In the genomic region with DNA sequence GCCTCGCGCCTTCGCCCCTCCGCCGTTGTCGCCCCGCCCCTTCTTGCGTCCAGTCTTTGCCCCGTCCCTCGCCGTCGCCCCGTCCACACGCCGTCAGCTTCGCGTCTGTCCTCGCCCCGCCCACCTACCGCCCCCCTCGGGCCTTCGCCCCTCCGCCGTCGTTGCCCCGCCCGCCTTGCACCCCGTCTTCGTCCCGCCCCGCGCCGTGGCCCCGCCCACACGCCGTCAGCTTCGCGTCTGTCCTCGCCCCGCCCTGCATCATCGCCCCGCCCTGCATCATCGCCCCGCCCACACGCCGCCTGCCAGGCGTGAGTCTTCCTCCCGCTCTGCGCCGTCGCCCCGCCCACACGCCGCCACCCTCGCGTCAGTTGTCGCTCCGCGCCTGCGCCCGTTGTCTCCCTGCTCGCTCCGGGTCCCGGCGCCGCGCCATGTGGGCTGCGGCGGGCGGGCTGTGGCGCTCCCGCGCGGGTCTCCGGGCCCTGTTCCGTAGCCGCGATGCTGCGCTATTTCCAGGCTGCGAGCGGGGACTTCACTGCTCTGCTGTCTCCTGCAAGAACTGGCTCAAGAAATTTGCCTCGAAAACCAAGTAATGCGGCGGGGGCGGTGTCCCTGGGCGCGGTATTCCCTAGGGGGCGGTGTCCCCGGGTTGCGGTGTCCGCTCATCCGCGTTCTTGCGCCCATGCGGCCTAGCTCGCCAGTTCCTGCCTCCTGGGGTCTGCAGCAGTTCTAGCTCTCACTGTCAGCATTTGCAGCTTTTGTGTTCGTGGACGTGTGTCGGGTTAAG, we compare ENCODE assay signal across 8 cellular contexts. TPM values are rescaled to one million over a fixed set of nuclear protein-coding genes. Genes with fewer than 3 reads are reported as not detected.
DNase-seq lines count a peak whose midpoint lies in the region; ATAC-seq and TF ChIP-seq lines count a peak whose summit lies in the region.

A gene with protein sequence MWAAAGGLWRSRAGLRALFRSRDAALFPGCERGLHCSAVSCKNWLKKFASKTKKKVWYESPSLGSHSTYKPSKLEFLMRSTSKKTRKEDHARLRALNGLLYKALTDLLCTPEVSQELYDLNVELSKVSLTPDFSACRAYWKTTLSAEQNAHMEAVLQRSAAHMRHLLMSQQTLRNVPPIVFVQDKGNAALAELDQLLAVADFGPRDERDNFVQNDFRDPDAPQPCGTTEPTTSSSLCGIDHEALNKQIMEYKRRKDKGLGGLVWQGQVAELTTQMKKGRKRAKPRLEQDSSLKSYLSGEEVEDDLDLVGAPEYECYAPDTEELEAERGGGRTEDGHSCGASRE (plus strand): TSS at position 367 of the 784 bp plus-strand sequence. CDS start 62 bp downstream, at position 429.

- H3K4me1 Mint-ChIP-seq in activated naive CD4-positive, alpha-beta T cell treated with anti-CD3 and anti-CD28 coated beads, Interleukin-2, amount 50 U/mL, for 24 hours, result peaks cover 25% of the 10 kb centered on the region

- peak within 1 kb of the TSS; percentile 81 for H3K9ac ChIP-seq in SK-N-SH

- peak within 1 kb of the TSS; percentile 92 for H3K4me3 Mint-ChIP-seq in activated naive CD4-positive, alpha-beta T cell treated with anti-CD3 and anti-CD28 coated beads, Interleukin-2, amount 50 U/mL, for 24 hours

- ATAC-seq in HG02588 (IDR thresholded peaks at IDR 0.05; ENCODE audit: unreplicated experiment) (peak; percentile 74), thoracic aorta (ENCODE audit: insufficient number of reproducible peaks, low FRiP score, low read depth) (peak; percentile 99)

- H3K4me3 ChIP-seq in SK-N-SH (ENCODE audit: low read depth in 2 of 2, low read length in 1 of 2) (peak within 1 kb of the TSS; percentile 77 to 84), osteoblast (ENCODE audit: insufficient read depth, low read length) (peak within 1 kb of the TSS; percentile 99), thoracic aorta (peak within 1 kb of the TSS; percentile 92)

- H3K27ac ChIP-seq in SK-N-SH (ENCODE audit: low read depth in 2 of 2, low read length in 1 of 2) (peak within 1 kb of the TSS; percentile 78 to 79), osteoblast (ENCODE audit: low read depth, low read length) (peak within 1 kb of the TSS; percentile 90), thoracic aorta (peak within 1 kb of the TSS; percentile 75 to 80)

- peaks cover 0 to 14% of the 10 kb centered on the region in 2 experiments; a peak in 1 of 4 replicates for H3K4me1 ChIP-seq in SK-N-SH (ENCODE audit: control insufficient read depth in 1 of 2, insufficient read depth in 2 of 2, low read depth in 1 of 2, low read length in 1 of 2)
- H3K4me1 ChIP-seq in osteoblast (ENCODE audit: insufficient read depth, low read length), result peaks cover 14% of the 10 kb centered on the region
- H3K4me1 ChIP-seq in thoracic aorta (ENCODE audit: control insufficient read depth in 1 of 2, low read depth in 2 of 2), result peaks cover 0 to 11% of the 10 kb centered on the region in 2 donors

- TF ChIP-seq EP300 in SK-N-SH (IDR thresholded peaks at IDR 0.05; ENCODE audit: borderline replicate concordance in 1 of 2, low read depth in 1 of 2, low read length in 1 of 2), result no peak

- POLR2A ChIA-PET in GM10248 (lab: Yijun Ruan, JAX), result interaction anchor here (0.5 to 1.4 kb wide), 7 partner anchors 9 to 114 kb away, joined by 3 to 5 read pairs (median 4); partner anchors contain the start of gene ADNP2
- POLR2A ChIA-PET in SK-N-SH (lab: Yijun Ruan, JAX), result interaction anchor here (1.1 to 1.5 kb wide), 2 partner anchors 74 to 213 kb away, joined by 4 to 8 read pairs; partner anchors contain the start of genes ADNP2 and PARD6G

- H3K36me3 ChIP-seq in SK-N-SH (replicated peaks in 1 of 2; ENCODE audit: control insufficient read depth in 1 of 2, insufficient read depth in 2 of 2, low read length in 1 of 2) (peaks cover 9 to 11% of the 10 kb centered on the region in 2 experiments), osteoblast (ENCODE audit: insufficient read depth, low read length) (peaks cover 7% of the 10 kb centered on the region), thoracic aorta (peaks cover 7% of the 10 kb centered on the region)

- H3K9me3 ChIP-seq in SK-N-SH (no peaks in the 10 kb centered on the region), osteoblast (ENCODE audit: low read depth, low read length) (no peaks in the 10 kb centered on the region), thoracic aorta (no peaks in the 10 kb centered on the region)

- H3F3A ChIP-seq in SK-N-SH (replicated peaks; ENCODE audit: insufficient read depth), result no peaks in the 10 kb centered on the region

- H3K27me3 Mint-ChIP-seq in activated naive CD4-positive, alpha-beta T cell treated with anti-CD3 and anti-CD28 coated beads, Interleukin-2, amount 50 U/mL, for 24 hours, result no peaks in the 10 kb centered on the region

- peak within 1 kb of the TSS; percentile 91 for H2AFZ ChIP-seq in SK-N-SH (ENCODE audit: low read depth)
- peak within 1 kb of the TSS; percentile 93 for H2AFZ ChIP-seq in osteoblast (ENCODE audit: low read length)

- H3K9me3 Mint-ChIP-seq in activated naive CD4-positive, alpha-beta T cell treated with anti-CD3 and anti-CD28 coated beads, Interleukin-2, amount 50 U/mL, for 24 hours, result peaks cover 5% of the 10 kb centered on the region

- H3K4me2 ChIP-seq in SK-N-SH (peak within 1 kb of the TSS; percentile 85), osteoblast (ENCODE audit: insufficient read depth, low read length) (peak within 1 kb of the TSS; percentile 95)

- H3K36me3 Mint-ChIP-seq in activated naive CD4-positive, alpha-beta T cell treated with anti-CD3 and anti-CD28 coated beads, Interleukin-2, amount 50 U/mL, for 24 hours, result peaks cover 13% of the 10 kb centered on the region

- H3K9me2 ChIP-seq in SK-N-SH, result no peaks in the 10 kb centered on the region

- DNase-seq in GM10248 (ENCODE audit: extremely low spot score) (peak; percentile 98), NCI-H1048 (lab: John Stamatoyannopoulos, UW) (peak; percentile 100), SK-N-SH (peak; percentile 97), glomerular visceral epithelial cell (ENCODE audit: extremely low spot score) (peak; percentile 100), osteoblast (ENCODE audit: insufficient read length, low spot score, missing footprints) (peak; percentile 99), thoracic aorta (ENCODE audit: low spot score) (peak; percentile 95)

- H3K27me3 ChIP-seq in SK-N-SH (ENCODE audit: insufficient read depth) (no peaks in the 10 kb centered on the region), osteoblast (ENCODE audit: insufficient read depth, low read length) (no peaks in the 10 kb centered on the region), thoracic aorta (replicated peaks; ENCODE audit: insufficient read depth) (no peaks in the 10 kb centered on the region)

- CTCF ChIA-PET in GM10248 (lab: Yijun Ruan, JAX) (interaction anchor here (1.0 to 2.1 kb wide), 10 partner anchors 10 to 128 kb away, joined by 3 to 11 read pairs (median 4); partner anchors contain the start of gene TXNL4A), SK-N-SH (lab: Yijun Ruan, JAX) (interaction anchor here (1.0 to 1.4 kb wide), 4 partner anchors 15 to 121 kb away, joined by 3 to 5 read pairs (median 3); no protein-coding TSS in a partner anchor)

- H3K27ac Mint-ChIP-seq in activated naive CD4-positive, alpha-beta T cell treated with anti-CD3 and anti-CD28 coated beads, Interleukin-2, amount 50 U/mL, for 24 hours, result peak within 1 kb of the TSS; percentile 90

- TF ChIP-seq CTCF in GM10248 (IDR thresholded peaks at IDR 0.05; ENCODE audit: control extremely low read depth, extremely low read depth, low read depth, missing control alignments) (peak; percentile 41), SK-N-SH (IDR thresholded peaks at IDR 0.05) (peak; percentile 60), osteoblast (IDR thresholded peaks at IDR 0.05; ENCODE audit: extremely low read depth, low read depth, low read length) (no peak), thoracic aorta (IDR thresholded peaks at IDR 0.05) (no peak)

- H3K79me2 ChIP-seq in SK-N-SH (ENCODE audit: insufficient read depth), result peaks cover 34% of the 10 kb centered on the region
- peaks cover 29% of the 10 kb centered on the region for H3K79me2 ChIP-seq in osteoblast (ENCODE audit: insufficient read depth, low read length)

- peak; percentile 28; the same call in 1 of the 2 replicates for TF ChIP-seq RAD21 in SK-N-SH (IDR thresholded peaks at IDR 0.05; ENCODE audit: low read length)

- 1% methylated on average over 30 of the region's 99 CpGs for WGBS in SK-N-SH (ENCODE audit: low lambda C conversion rate)

- H4K20me1 ChIP-seq in SK-N-SH (ENCODE audit: insufficient read depth) (peaks cover 7% of the 10 kb centered on the region; the same call in 1 of the 2 replicates), osteoblast (ENCODE audit: insufficient read depth, low read length) (peaks cover 11% of the 10 kb centered on the region)

TF ChIP-seq in SK-N-SH, 30 proteins besides CTCF, POLR2A, EP300 and RAD21 (continues in another document):
- TF ChIP-seq MEF2A (IDR thresholded peaks at IDR 0.05; ENCODE audit: borderline replicate concordance, low read depth), result no peak
- TF ChIP-seq ZBTB33 (IDR thresholded peaks at IDR 0.05; ENCODE audit: borderline replicate concordance, low read depth), result no peak
- TF ChIP-seq GABPA (IDR thresholded peaks at IDR 0.05; ENCODE audit: low read depth), result no peak
- TF ChIP-seq RFX5 (IDR thresholded peaks at IDR 0.05; ENCODE audit: low read length), result 0 out of 2 replicates have a peak, but pooled peaks have one; percentile 15
- TF ChIP-seq, protein P1, sequence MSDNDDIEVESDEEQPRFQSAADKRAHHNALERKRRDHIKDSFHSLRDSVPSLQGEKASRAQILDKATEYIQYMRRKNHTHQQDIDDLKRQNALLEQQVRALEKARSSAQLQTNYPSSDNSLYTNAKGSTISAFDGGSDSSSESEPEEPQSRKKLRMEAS (IDR thresholded peaks at IDR 0.05; ENCODE audit: low read depth), result peak; percentile 86
- no peak for TF ChIP-seq GATA2 (CRISPR knock-in tag; IDR thresholded peaks at IDR 0.05)

RNA-seq across cellular contexts. Expression of the gene that starts here (rescaled TPM):
- polyA plus RNA-seq in SK-N-SH (2012; rRNA removed), result 51.4 and 57.6 TPM in 2 replicates
- polyA plus RNA-seq in SK-N-SH (2012; cell fraction: cytosol; rRNA removed), result 49.3 TPM in 2 replicates
- 87.7 and 88.3 TPM in 2 replicates for polyA plus RNA-seq in SK-N-SH (2012; cell fraction: nucleus; rRNA removed)
- total RNA-seq in osteoblast, result 28.9 and 29.0 TPM in 2 replicates
- total RNA-seq in thoracic aorta, result 10 to 100 TPM; 21.7 to 37.5 TPM

Comparison
In these comparisons a context has a peak if more than half of its experiments do, and no peak if none do; other contexts are left out.
1. Peak in every context shown above with its lines: DNase-seq, ATAC-seq, H3K4me3 ChIP-seq and H3K27ac ChIP-seq.
2. CTCF ChIP-seq: peak in GM10248 (single experiment) and SK-N-SH (single experiment); none in osteoblast (single experiment) and thoracic aorta (single experiment).